ENCODE assay signal across 16 cellular contexts in genomic region chr3:172853911-172854648, GRCh38.
"Had no signal": no experiment of that assay in that cellular context is flagged by ENCODE, and none has a peak within 500 bp of the region (broad histone marks: within the 10 kb centered on the region; RNA-seq: fewer than 3 reads in every experiment).

No MANE protein-coding gene starts in this region.

- H3K9me3 ChIP-seq: adrenal gland, body of pancreas, left lung, ovary, upper lobe of left lung had no signal

- H3K4me3 ChIP-seq: adrenal gland, body of pancreas, left lung, ovary, upper lobe of left lung had no signal

- H3K9me3 Mint-ChIP-seq: activated naive CD4-positive, alpha-beta T cell treated with anti-CD3 and anti-CD28 coated beads, Interleukin-2, amount 10 ng/mL, durations not matched to agents 7 days and 5 days; activated T-helper 2 cell treated with anti-CD3 and anti-CD28 coated beads, Interferon-gamma antibody, Interleukin-2, Interleukin-4, amounts not matched to agents 10 μg/mL and 5 μg/mL and 100 μg/mL, durations not matched to agents 14 hours and 24 hours and 36 hours; memory B cell; nephron had no signal

- DNase-seq: activated naive CD4-positive, alpha-beta T cell treated with anti-CD3 and anti-CD28 coated beads, Interleukin-2, amount 10 ng/mL, durations not matched to agents 7 days and 5 days; adrenal gland; body of pancreas; central memory CD4-positive, alpha-beta T cell; hippocampal formation; left lung; ovary; stimulated activated CD4-positive, alpha-beta T cell treated with anti-CD3 and anti-CD28 coated beads, Interleukin-2, amount 100 ng/mL, for 48 hours; stimulated activated naive CD4-positive, alpha-beta T cell treated with Interleukin-2 at 50 U/mL for 16 hours; T-helper 2 cell; upper lobe of left lung had no signal

- ATAC-seq: activated CD4-positive, CD25-positive, alpha-beta regulatory T cell treated with anti-CD3 and anti-CD28 coated beads, Interleukin-2, amount 50 U/mL, for 24 hours; body of pancreas; esophagus mucosa; left lung had no signal

- H3K36me3 ChIP-seq: adrenal gland, left lung, ovary, upper lobe of left lung had no signal

- H3K27ac Mint-ChIP-seq: activated naive CD4-positive, alpha-beta T cell treated with anti-CD3 and anti-CD28 coated beads, Interleukin-2, amount 10 ng/mL, durations not matched to agents 7 days and 5 days; activated T-helper 2 cell treated with anti-CD3 and anti-CD28 coated beads, Interferon-gamma antibody, Interleukin-2, Interleukin-4, amounts not matched to agents 10 μg/mL and 5 μg/mL and 100 μg/mL, durations not matched to agents 14 hours and 24 hours and 36 hours; memory B cell; nephron had no signal

- H3K36me3 Mint-ChIP-seq: activated naive CD4-positive, alpha-beta T cell treated with anti-CD3 and anti-CD28 coated beads, Interleukin-2, amount 10 ng/mL, durations not matched to agents 7 days and 5 days; memory B cell had no signal

- H3K4me3 Mint-ChIP-seq: activated naive CD4-positive, alpha-beta T cell treated with anti-CD3 and anti-CD28 coated beads, Interleukin-2, amount 10 ng/mL, durations not matched to agents 7 days and 5 days; memory B cell; nephron had no signal

- H3K4me1 Mint-ChIP-seq: activated naive CD4-positive, alpha-beta T cell treated with anti-CD3 and anti-CD28 coated beads, Interleukin-2, amount 10 ng/mL, durations not matched to agents 7 days and 5 days; memory B cell had no signal

- H3K27me3 ChIP-seq: adrenal gland, body of pancreas, left lung, ovary, upper lobe of left lung had no signal

- H3K27ac ChIP-seq: adrenal gland, body of pancreas, left lung, ovary, upper lobe of left lung had no signal
